ENCODE assay signal across 14 cellular contexts in the genomic region with DNA sequence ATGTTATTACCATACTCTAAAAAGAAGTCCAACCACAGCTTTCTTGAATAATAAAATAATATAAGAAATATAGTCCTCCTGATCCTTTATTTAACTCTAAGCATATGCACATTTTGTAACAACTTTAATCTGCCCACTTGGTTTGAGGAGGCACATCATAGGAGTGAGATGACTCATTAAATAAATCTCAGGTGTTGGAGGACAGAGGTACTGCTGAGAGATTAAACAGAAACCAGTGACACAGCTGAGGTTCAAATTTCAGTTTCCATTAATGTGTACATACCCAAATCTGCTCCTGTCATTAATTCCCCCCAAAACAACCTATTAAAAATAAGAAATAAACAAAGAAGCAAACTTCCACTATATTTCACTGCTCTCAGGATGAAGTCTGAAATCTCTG.
DNase-seq lines count a peak whose midpoint lies in the region; ATAC-seq and TF ChIP-seq lines count a peak whose summit lies in the region.
"Had no signal": no experiment of that assay in that cellular context is flagged by ENCODE, and none has a peak within 500 bp of the region (broad histone marks: within the 10 kb centered on the region; RNA-seq: fewer than 3 reads in every experiment).

No MANE protein-coding gene starts in this region.

- no peak overlapping the region for H2AFZ ChIP-seq in MM.1S (ENCODE audit: low read length)
- H2AFZ ChIP-seq: GM23248 had no signal

- H3K36me3 ChIP-seq in MM.1S (replicated peaks; ENCODE audit: insufficient read depth, low read length) (no peaks in the 10 kb centered on the region), RWPE2 (ENCODE audit: low read depth) (no peaks in the 10 kb centered on the region)

- ATAC-seq in RWPE2 (ENCODE audit: low read depth) (peak; percentile 33; the same call in 1 of the 3 replicates), foreskin keratinocyte (peak; percentile 66), HG03520 (IDR thresholded peaks at IDR 0.05; ENCODE audit: unreplicated experiment) (no peak), HG02798 (IDR thresholded peaks at IDR 0.05; ENCODE audit: poor library complexity, unreplicated experiment) (no peak), HG02759 (IDR thresholded peaks at IDR 0.05; ENCODE audit: unreplicated experiment) (no peak)
- ATAC-seq: A549, GM12878, HCT116 had no signal

- H3K79me2 ChIP-seq in MM.1S (ENCODE audit: low read length), result no peaks in the 10 kb centered on the region

- no peaks in the 10 kb centered on the region for H4K20me1 ChIP-seq in MM.1S (ENCODE audit: insufficient read depth, low read length)

- peak; percentile 86 for DNase-seq in DMS53 treated with DMSO at 0.1 percent for 48 hours (lab: John Stamatoyannopoulos, UW; ENCODE audit: unreplicated experiment)
- peak; percentile 39 for DNase-seq in MM.1S
- DNase-seq in RWPE2 (ENCODE audit: low spot score), result no peak
- peak in 1 of 2 donors; percentile 8 for DNase-seq in foreskin keratinocyte
- DNase-seq: Caco-2; CD8-positive, alpha-beta memory T cell; DMS79; GM23248 had no signal

- no peaks in the 10 kb centered on the region for H3F3A ChIP-seq in MM.1S (ENCODE audit: insufficient read depth, low read length)

- TF ChIP-seq CTCF in MM.1S (IDR thresholded peaks at IDR 0.05; ENCODE audit: low read length) (no peak), RWPE2 (IDR thresholded peaks at IDR 0.05; ENCODE audit: poor library complexity, severe bottlenecking) (no peak), foreskin keratinocyte (conservative IDR thresholded peaks at IDR 0.05) (no peak)

- no peak overlapping the region for H3K4me2 ChIP-seq in MM.1S (ENCODE audit: low read depth, low read length)
- H3K4me2 ChIP-seq: A549 had no signal

- H3K4me3 ChIP-seq in MM.1S (ENCODE audit: low read length) (no peak overlapping the region), RWPE2 (ENCODE audit: severe bottlenecking) (no peak overlapping the region)
- H3K4me3 ChIP-seq: A549, GM12878, GM23248 had no signal

- no peak overlapping the region for H3K27ac ChIP-seq in MM.1S (ENCODE audit: low read length)
- H3K27ac ChIP-seq in RWPE2 (ENCODE audit: poor library complexity, severe bottlenecking), result no peak overlapping the region
- H3K27ac ChIP-seq in foreskin keratinocyte, result no peak overlapping the region
- H3K27ac ChIP-seq: A549, GM23248 had no signal

- H3K27me3 ChIP-seq in MM.1S (replicated peaks; ENCODE audit: insufficient read depth, low read length), result no peaks in the 10 kb centered on the region
- no peaks in the 10 kb centered on the region for H3K27me3 ChIP-seq in RWPE2 (ENCODE audit: insufficient read depth, poor library complexity, severe bottlenecking)
- no peaks in the 10 kb centered on the region for H3K27me3 ChIP-seq in foreskin keratinocyte

- no peak overlapping the region for H3K9ac ChIP-seq in MM.1S (ENCODE audit: low read length)
- H3K9ac ChIP-seq: GM23248 had no signal

- H3K9me2 ChIP-seq in MM.1S (replicated peaks; ENCODE audit: insufficient read depth, low read length), result no peaks in the 10 kb centered on the region

- H3K4me1 ChIP-seq in MM.1S (ENCODE audit: low read length), result 0 out of 2 replicates have a peak, but pooled peaks cover 6% of the 10 kb centered on the region
- H3K4me1 ChIP-seq in RWPE2 (ENCODE audit: insufficient read depth, poor library complexity, severe bottlenecking), result no peaks in the 10 kb centered on the region
- H3K4me1 ChIP-seq in foreskin keratinocyte, result no peaks in the 10 kb centered on the region
- H3K4me1 ChIP-seq: A549, Caco-2 had no signal

- H3K9me3 ChIP-seq in MM.1S (replicated peaks; ENCODE audit: insufficient read depth, low read length), result no peaks in the 10 kb centered on the region
- no peaks in the 10 kb centered on the region for H3K9me3 ChIP-seq in RWPE2 (ENCODE audit: severe bottlenecking)
- H3K9me3 ChIP-seq: A549, Caco-2 had no signal

Comparison
In these comparisons a context has a peak if more than half of its experiments do, and no peak if none do; other contexts are left out.
1. ATAC-seq: peak in RWPE2 (single experiment) and foreskin keratinocyte (single experiment); none in HG03520 (single experiment), HG02798 (single experiment) and HG02759 (single experiment).